ENCODE assay signal across 22 cellular contexts in genomic region chr2:157498501-157498900, GRCh38. TPM values are rescaled to one million over a fixed set of nuclear protein-coding genes. Genes with fewer than 3 reads are reported as not detected.
DNase-seq lines count a peak whose midpoint lies in the region; ATAC-seq and TF ChIP-seq lines count a peak whose summit lies in the region.
"Had no signal": no experiment of that assay in that cellular context is flagged by ENCODE, and none has a peak within 500 bp of the region (broad histone marks: within the 10 kb centered on the region; RNA-seq: fewer than 3 reads in every experiment).

No MANE protein-coding gene starts in this region.

- H3K27me3 ChIP-seq in HCT116 (ENCODE audit: insufficient read depth, low read length) (no peaks in the 10 kb centered on the region), adipocyte (replicated peaks; ENCODE audit: control insufficient read depth, insufficient read depth, low read length) (no peaks in the 10 kb centered on the region), subcutaneous abdominal adipose tissue (ENCODE audit: control insufficient read depth in 5 of 5, insufficient read depth in 4 of 5, low read length in 5 of 5) (no peaks in the 10 kb centered on the region)
- H3K27me3 ChIP-seq: BE2C had no signal

- POLR2A ChIA-PET in HCT116 (lab: Charles Lee) (no interaction called here), GM10248 (lab: Yijun Ruan, JAX) (no interaction called here)

- no peaks in the 10 kb centered on the region for H3K36me3 ChIP-seq in HCT116 (ENCODE audit: control insufficient read depth in 1 of 2, insufficient read depth in 2 of 2, low read length in 2 of 2)
- no peaks in the 10 kb centered on the region for H3K36me3 ChIP-seq in adipocyte (ENCODE audit: control insufficient read depth, insufficient read depth, low read length, severe bottlenecking)
- H3K36me3 ChIP-seq in subcutaneous abdominal adipose tissue (ENCODE audit: control insufficient read depth in 5 of 5, insufficient read depth in 5 of 5, low read length in 5 of 5) = no peaks in the 10 kb centered on the region
- H3K36me3 ChIP-seq: BE2C had no signal

- intact Hi-C loops in HCT116 (cut with micrococcal nuclease) = loop anchor here (5.0 kb wide), 1 partner anchor 94 kb away; no protein-coding TSS in a partner anchor
- intact Hi-C loops in lower leg skin (cut with DNase I; ENCODE audit: low total_unique reads) = no loop called here

- H3K27ac ChIP-seq in HCT116 (ENCODE audit: low read depth, low read length) (no peak overlapping the region), subcutaneous abdominal adipose tissue (ENCODE audit: low read depth, low read length) (peak overlapping the region; percentile 26)
- H3K27ac ChIP-seq: A549 had no signal

- H3K4me1 ChIP-seq in HCT116 (ENCODE audit: control insufficient read depth in 1 of 2, insufficient read depth in 2 of 2, low read length in 2 of 2) (no peaks in the 10 kb centered on the region), adipocyte (ENCODE audit: control insufficient read depth, insufficient read depth, low read length) (peaks cover 16% of the 10 kb centered on the region), subcutaneous abdominal adipose tissue (ENCODE audit: control insufficient read depth in 5 of 5, insufficient read depth in 5 of 5, low read length in 5 of 5) (peaks cover 0 to 6% (median 0%) of the 10 kb centered on the region in 5 donors)
- H3K4me1 ChIP-seq: A549, BE2C had no signal

- no peaks in the 10 kb centered on the region for H4K20me1 ChIP-seq in HCT116 (ENCODE audit: insufficient read depth)

- CTCF ChIA-PET in HCT116 (lab: Charles Lee) = interaction anchor here (2.2 kb wide), 1 partner anchor 10 kb away, joined by 5 read pairs; no protein-coding TSS in a partner anchor
- CTCF ChIA-PET in GM10248 (lab: Yijun Ruan, JAX) = interaction anchor here (1.0 to 2.2 kb wide), 7 partner anchors 8 to 1256 kb away, joined by 3 to 18 read pairs (median 5); no protein-coding TSS in a partner anchor

- no peak overlapping the region for H3K4me2 ChIP-seq in HCT116 (ENCODE audit: low read length)
- H3K4me2 ChIP-seq: A549, GM23338 had no signal

- TF ChIP-seq POLR2A in HCT116 (IDR thresholded peaks at IDR 0.05; ENCODE audit: borderline replicate concordance, extremely low read depth, insufficient read depth, insufficient read length) (no peak), lower leg skin (IDR thresholded peaks at IDR 0.05) (no peak)

- WGBS in lower leg skin, 2 donors = 87 to 89% methylated on average over 3 of the region's 3 CpGs

- no TSS peak for BruUV-seq in HCT116 (replicated peaks; lab: Mats Ljungman, UMichigan)

- H3K79me2 ChIP-seq in HCT116 (ENCODE audit: insufficient read depth, low read length) = no peaks in the 10 kb centered on the region

- TF ChIP-seq RAD21 in HCT116 (IDR thresholded peaks at IDR 0.05; ENCODE audit: low read depth) = no peak

- no peak for ATAC-seq in HCT116

- H3K9me3 ChIP-seq in HCT116 (ENCODE audit: control insufficient read depth in 1 of 2, insufficient read depth in 1 of 2, low read depth in 1 of 2, low read length in 2 of 2) = no peaks in the 10 kb centered on the region
- H3K9me3 ChIP-seq in adipocyte (ENCODE audit: control insufficient read depth, low read length) = no peaks in the 10 kb centered on the region
- H3K9me3 ChIP-seq in subcutaneous abdominal adipose tissue (ENCODE audit: control insufficient read depth in 5 of 5, low read length in 5 of 5) = no peaks in the 10 kb centered on the region
- H3K9me3 ChIP-seq: A549, BE2C had no signal

- no peak overlapping the region for H3K9ac ChIP-seq in HCT116 (ENCODE audit: low read length)
- peak overlapping the region; percentile 33 for H3K9ac ChIP-seq in adipocyte (ENCODE audit: low read length)
- H3K9ac ChIP-seq in subcutaneous abdominal adipose tissue (ENCODE audit: low read length in 5 of 5) = no peak overlapping the region

- H3K9me2 ChIP-seq in HCT116 (ENCODE audit: insufficient read depth) = no peaks in the 10 kb centered on the region

- H2AFZ ChIP-seq in HCT116 (ENCODE audit: low read depth, low read length, poor library complexity, severe bottlenecking) = peak overlapping the region; percentile 15
- H2AFZ ChIP-seq: GM23338 had no signal

- RAD21 ChIA-PET in HCT116 (lab: Charles Lee; ENCODE audit: low non-redundant PET in 1 of 2, low total read pairs in 2 of 2, uncharacterized antibody in 2 of 2, unreplicated experiment in 2 of 2) = no interaction called here

- peak; percentile 43 for DNase-seq in NCI-H2227 treated with DMSO at 0.1 percent for 48 hours (lab: John Stamatoyannopoulos, UW)
- DNase-seq in NCI-H2227 (lab: John Stamatoyannopoulos, UW; ENCODE audit: unreplicated experiment) = no peak
- DNase-seq in HCT116 (ENCODE audit: low read depth, low spot score) = no peak
- DNase-seq in adipocyte (ENCODE audit: low read depth) = no peak
- DNase-seq in lower leg skin (ENCODE audit: low spot score in 2 of 2) = no peak
- no peak for DNase-seq in GM10248 (ENCODE audit: extremely low spot score)
- DNase-seq: 8988T; ACHN; AML-193; BE2C; Calu3; CD4-positive, alpha-beta memory T cell; COR-L47; DMS53; DMS79 treated with DMSO at 0.1 percent for 48 hours; H9; HFFc6 had no signal

- no peak overlapping the region for H3K4me3 ChIP-seq in HCT116 (replicated peaks in 1 of 2; ENCODE audit: low read depth in 1 of 2, low read length in 2 of 2)
- H3K4me3 ChIP-seq in adipocyte (ENCODE audit: low read length) = no peak overlapping the region
- H3K4me3 ChIP-seq in subcutaneous abdominal adipose tissue (ENCODE audit: low read depth in 1 of 5, low read length in 5 of 5) = no peak overlapping the region
- H3K4me3 ChIP-seq in lower leg skin (ENCODE audit: low read depth, poor library complexity, severe bottlenecking) = no peak overlapping the region
- H3K4me3 ChIP-seq: A549, GM12878, GM23338 had no signal

- TF ChIP-seq CTCF in HCT116 (IDR thresholded peaks at IDR 0.05 in 2 of 3, conservative IDR thresholded peaks at IDR 0.05 in 1 of 3; ENCODE audit: borderline replicate concordance in 1 of 3, insufficient read depth in 1 of 3, low read depth in 2 of 3, low read length in 2 of 3) (no peak), lower leg skin (IDR thresholded peaks at IDR 0.05) (no peak), GM10248 (IDR thresholded peaks at IDR 0.05; ENCODE audit: control extremely low read depth, extremely low read depth, low read depth, missing control alignments) (no peak)

TF ChIP-seq in HCT116, 20 proteins besides CTCF, POLR2A, EP300 and RAD21:
- TF ChIP-seq EZH2phosphoT487 (IDR thresholded peaks at IDR 0.05; ENCODE audit: borderline replicate concordance) (no peak), EGR1 (IDR thresholded peaks at IDR 0.05; ENCODE audit: low read depth) (no peak), FOSL1 (IDR thresholded peaks at IDR 0.05; ENCODE audit: low read depth) (no peak), SIN3A (IDR thresholded peaks at IDR 0.05; ENCODE audit: low read depth) (no peak), ELF1 (IDR thresholded peaks at IDR 0.05; ENCODE audit: borderline replicate concordance, low read depth) (no peak), YY1 (IDR thresholded peaks at IDR 0.05; ENCODE audit: extremely low read depth, insufficient replicate concordance, low read depth, low read length) (no peak), ATF3 (IDR thresholded peaks at IDR 0.05) (no peak), SRF (IDR thresholded peaks at IDR 0.05; ENCODE audit: low read depth) (no peak)

RNA-seq across cellular contexts. Expression of gene CYTIP, which starts 54.6 kb away (rescaled TPM):
- 0.64 TPM for total RNA-seq in HCT116 (2021; ENCODE audit: unreplicated experiment)
- polyA plus RNA-seq in HCT116 (2012) = not detected in 2 replicates
- 10 to 100 TPM in 1 of 4 donors, 1 to 10 TPM in 3; 5.3 to 10.8 (median 7.1) TPM for total RNA-seq in lower leg skin
- total RNA-seq: Calu3, G401, GM23338, HFFc6 had no signal
- polyA plus RNA-seq: GM23338 had no signal
